ENCODE assay signal across 1 cellular context in genomic region chr7:128398016-128398840, GRCh38.
TF ChIP-seq lines count a peak whose summit lies in the region.

No MANE protein-coding gene starts in this region.

TF ChIP-seq in liver, 16 proteins besides CTCF, POLR2A, EP300 and RAD21 (continued from another document):
- TF ChIP-seq ATF3 (IDR thresholded peaks at IDR 0.05) (no peak), YY1 (IDR thresholded peaks at IDR 0.05) (no peak), FOXA1 (IDR thresholded peaks at IDR 0.05) (no peak), MAX (IDR thresholded peaks at IDR 0.05) (no peak), HNF4G (IDR thresholded peaks at IDR 0.05) (no peak), FOXA2 (IDR thresholded peaks at IDR 0.05) (no peak), HNF4A (conservative IDR thresholded peaks at IDR 0.05) (no peak), RXRA (IDR thresholded peaks at IDR 0.05) (no peak), JUND (IDR thresholded peaks at IDR 0.05) (no peak), TAF1 (conservative IDR thresholded peaks at IDR 0.05) (no peak), ZBTB33 (IDR thresholded peaks at IDR 0.05) (no peak), SP1 (IDR thresholded peaks at IDR 0.05) (no peak), EGR1 (IDR thresholded peaks at IDR 0.05; ENCODE audit: low read depth in 2 of 2) (no peak), GABPA (IDR thresholded peaks at IDR 0.05 in 1 of 2, conservative IDR thresholded peaks at IDR 0.05 in 1 of 2) (no peak), NR2F2 (IDR thresholded peaks at IDR 0.05) (no peak)
